In the genomic region with DNA sequence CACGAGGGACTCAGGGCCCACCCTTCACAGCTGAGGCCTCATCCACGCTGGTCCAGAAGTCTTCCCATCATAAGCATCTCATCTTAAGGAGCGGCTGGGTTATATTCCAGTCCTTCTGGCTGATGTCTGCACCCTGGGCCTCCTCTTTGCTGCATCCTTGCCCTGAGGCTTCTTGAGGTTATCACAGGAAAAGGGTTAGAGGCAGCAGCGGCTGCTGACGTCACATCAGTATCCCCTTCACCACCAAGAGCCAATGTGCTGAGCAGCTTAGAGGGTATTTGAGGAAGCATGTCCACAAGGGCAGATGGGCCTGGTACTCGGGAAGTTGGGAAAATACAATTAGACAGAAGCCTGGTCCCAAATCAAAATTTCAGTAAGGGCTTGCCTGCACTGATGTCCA, we compare ENCODE assay signal across 23 cellular contexts.
DNase-seq lines count a peak whose midpoint lies in the region; ATAC-seq, FAIRE-seq and TF ChIP-seq lines count a peak whose summit lies in the region.
"Had no signal": no experiment of that assay in that cellular context is flagged by ENCODE, and none has a peak within 500 bp of the region (broad histone marks: within the 10 kb centered on the region; RNA-seq: fewer than 3 reads in every experiment).

No MANE protein-coding gene starts in this region.

- no peak overlapping the region for H3K4me3 ChIP-seq in CD4-positive, alpha-beta memory T cell (ENCODE audit: low read length in 2 of 2)
- no peak overlapping the region for H3K4me3 ChIP-seq in Peyer's patch
- H3K4me3 ChIP-seq in small intestine (ENCODE audit: low read depth in 1 of 2, low read length in 2 of 2) = no peak overlapping the region
- H3K4me3 ChIP-seq in ovary = no peak overlapping the region
- H3K4me3 ChIP-seq: esophagus muscularis mucosa, GM12878, left ventricle myocardium inferior, stomach had no signal

- no peaks in the 10 kb centered on the region for H3K27me3 Mint-ChIP-seq in CD4-positive, alpha-beta memory T cell
- H3K27me3 Mint-ChIP-seq in central memory CD8-positive, alpha-beta T cell = no peaks in the 10 kb centered on the region
- H3K27me3 Mint-ChIP-seq: activated naive CD8-positive, alpha-beta T cell had no signal

- peak; percentile 34 to 50 (median 46) for DNase-seq in CD4-positive, alpha-beta memory T cell
- DNase-seq in Peyer's patch (peak in 2 of 3 donors; percentile 22 to 67), small intestine (peak; percentile 34), ovary (no peak), NCI-H526 treated with DMSO at 0.1 percent for 48 hours (lab: John Stamatoyannopoulos, UW) (no peak), NCI-H526 (lab: John Stamatoyannopoulos, UW) (no peak)
- DNase-seq in central memory CD8-positive, alpha-beta T cell (ENCODE audit: low spot score in 2 of 2) = peak; percentile 36 to 66
- DNase-seq: activated CD4-positive, alpha-beta T cell treated with anti-CD3 and anti-CD28 coated beads for 4 hours; DMS79 treated with DMSO at 0.1 percent for 48 hours; effector memory CD4-positive, alpha-beta T cell; hippocampal formation; KG1; left ventricle myocardium inferior; NCI-H2171; NCI-H748 treated with DMSO at 0.1 percent for 48 hours; stimulated activated CD4-positive, alpha-beta T cell treated with anti-CD3 and anti-CD28 coated beads, Interleukin-1b, Interleukin-23, amount 100 ng/mL, for 48 hours; stomach had no signal

- H3K27me3 ChIP-seq in CD4-positive, alpha-beta memory T cell (ENCODE audit: insufficient read depth, low read length) = no peaks in the 10 kb centered on the region
- H3K27me3 ChIP-seq in Peyer's patch (no peaks in the 10 kb centered on the region), small intestine (ENCODE audit: control insufficient read depth in 2 of 2, insufficient read depth in 2 of 2, low read length in 2 of 2) (no peaks in the 10 kb centered on the region), ovary (no peaks in the 10 kb centered on the region)
- H3K27me3 ChIP-seq: esophagus muscularis mucosa had no signal

- no peak for TF ChIP-seq EP300 in ovary (IDR thresholded peaks at IDR 0.05)

- H3K36me3 ChIP-seq in CD4-positive, alpha-beta memory T cell (ENCODE audit: insufficient read depth, low read length) = no peaks in the 10 kb centered on the region
- H3K36me3 ChIP-seq in Peyer's patch (no peaks in the 10 kb centered on the region), small intestine (ENCODE audit: control insufficient read depth in 2 of 2, insufficient read depth in 2 of 2, low read length in 2 of 2) (no peaks in the 10 kb centered on the region), ovary (no peaks in the 10 kb centered on the region)
- H3K36me3 ChIP-seq: esophagus muscularis mucosa, left ventricle myocardium inferior, stomach had no signal

- H3K27ac ChIP-seq in CD4-positive, alpha-beta memory T cell (ENCODE audit: low read depth, low read length) = no peak overlapping the region
- no peak overlapping the region for H3K27ac ChIP-seq in Peyer's patch
- no peak overlapping the region for H3K27ac ChIP-seq in small intestine (ENCODE audit: low read depth in 1 of 2, low read length in 1 of 2)
- H3K27ac ChIP-seq in ovary = no peak overlapping the region
- H3K27ac ChIP-seq: esophagus muscularis mucosa, left ventricle myocardium inferior, stomach had no signal

- peak; percentile 90 for ATAC-seq in central memory CD8-positive, alpha-beta T cell (replicated peaks; ENCODE audit: extremely low read depth, poor library complexity, severe bottlenecking)
- no peak for ATAC-seq in HG03460 (IDR thresholded peaks at IDR 0.05; ENCODE audit: unreplicated experiment)
- ATAC-seq: GM12878, HCT116 had no signal

- POLR2A ChIA-PET in CD4-positive, alpha-beta memory T cell (lab: Charles Lee; ENCODE audit: partially characterized antibody) = interaction anchor here (2.0 to 2.3 kb wide), 2 partner anchors 10 to 20 kb away, joined by 8 to 10 read pairs; no protein-coding TSS in a partner anchor

- peak overlapping the region in 6 of 8 donors; percentile 0 to 62 (median 40) for H3K4me3 Mint-ChIP-seq in CD4-positive, alpha-beta memory T cell
- H3K4me3 Mint-ChIP-seq in central memory CD8-positive, alpha-beta T cell = peak overlapping the region; percentile 54
- H3K4me3 Mint-ChIP-seq: activated naive CD8-positive, alpha-beta T cell had no signal

- TF ChIP-seq POLR2A in Peyer's patch (IDR thresholded peaks at IDR 0.05) (no peak), ovary (IDR thresholded peaks at IDR 0.05) (no peak)

- no peak for FAIRE-seq in small intestine (lab: Jason Lieb, UNC)
- FAIRE-seq: frontal cortex, GM12878 had no signal

- H3K4me1 ChIP-seq in CD4-positive, alpha-beta memory T cell (ENCODE audit: insufficient read depth, low read length) = peaks cover 45% of the 10 kb centered on the region
- no peaks in the 10 kb centered on the region for H3K4me1 ChIP-seq in Peyer's patch
- peaks cover 0 to 5% of the 10 kb centered on the region in 2 donors for H3K4me1 ChIP-seq in small intestine (ENCODE audit: control insufficient read depth in 2 of 2, insufficient read depth in 1 of 2, low read depth in 1 of 2, low read length in 1 of 2)
- H3K4me1 ChIP-seq in ovary (ENCODE audit: insufficient read depth) = no peaks in the 10 kb centered on the region
- H3K4me1 ChIP-seq: esophagus muscularis mucosa, stomach had no signal

- H3K4me1 Mint-ChIP-seq in CD4-positive, alpha-beta memory T cell = peaks cover 12 to 61% (median 40%) of the 10 kb centered on the region in 4 donors
- peaks cover 80% of the 10 kb centered on the region for H3K4me1 Mint-ChIP-seq in central memory CD8-positive, alpha-beta T cell

- no peaks in the 10 kb centered on the region for H3K9me3 ChIP-seq in CD4-positive, alpha-beta memory T cell (ENCODE audit: control insufficient read depth in 1 of 2, low read length in 2 of 2)
- H3K9me3 ChIP-seq in Peyer's patch (no peaks in the 10 kb centered on the region), small intestine (ENCODE audit: control insufficient read depth, low read depth) (no peaks in the 10 kb centered on the region), ovary (no peaks in the 10 kb centered on the region)
- H3K9me3 ChIP-seq: esophagus muscularis mucosa, left ventricle myocardium inferior, stomach had no signal

- CTCF ChIA-PET in CD4-positive, alpha-beta memory T cell (lab: Charles Lee; ENCODE audit: partially characterized antibody) = no interaction called here

- H3K36me3 Mint-ChIP-seq in CD4-positive, alpha-beta memory T cell = no peaks in the 10 kb centered on the region
- peaks cover 4% of the 10 kb centered on the region for H3K36me3 Mint-ChIP-seq in central memory CD8-positive, alpha-beta T cell (ENCODE audit: insufficient read depth)
- H3K36me3 Mint-ChIP-seq: activated naive CD8-positive, alpha-beta T cell had no signal

- WGBS in small intestine, 3 donors = 77 to 86% (median 85%) methylated on average over 6 of the region's 6 CpGs
- WGBS in ovary, 3 donors = 91 to 95% (median 93%) methylated on average over 6 of the region's 6 CpGs

- peaks cover 0 to 2% (median 0%) of the 10 kb centered on the region in 8 donors for H3K9me3 Mint-ChIP-seq in CD4-positive, alpha-beta memory T cell
- no peaks in the 10 kb centered on the region for H3K9me3 Mint-ChIP-seq in central memory CD8-positive, alpha-beta T cell

- intact Hi-C loops in CD4-positive, alpha-beta memory T cell (cut with micrococcal nuclease) = no loop called here
- intact Hi-C loops in ovary (cut with DNase I) = no loop called here

- no peak for TF ChIP-seq CTCF in Peyer's patch (IDR thresholded peaks at IDR 0.05)
- TF ChIP-seq CTCF in ovary (IDR thresholded peaks at IDR 0.05) = no peak

- peak overlapping the region in 6 of 7 donors; percentile 26 to 81 (median 73) for H3K27ac Mint-ChIP-seq in CD4-positive, alpha-beta memory T cell
- H3K27ac Mint-ChIP-seq in central memory CD8-positive, alpha-beta T cell (ENCODE audit: low read depth) = peak overlapping the region; percentile 72

Comparison
In these comparisons a context has a peak if more than half of its experiments do, and no peak if none do; other contexts are left out.
1. DNase-seq: peak in CD4-positive, alpha-beta memory T cell (5 of 5), Peyer's patch (2 of 3), central memory CD8-positive, alpha-beta T cell (2 of 2) and small intestine (single experiment); none in ovary (0 of 5), NCI-H526 treated with DMSO at 0.1 percent for 48 hours (single experiment) and NCI-H526 (0 of 2).